ENCODE assay signal across 11 cellular contexts in genomic region chr10:124156524-124157225, GRCh38.
DNase-seq lines count a peak whose midpoint lies in the region; TF ChIP-seq lines count a peak whose summit lies in the region.
"Had no signal": no experiment of that assay in that cellular context is flagged by ENCODE, and none has a peak within 500 bp of the region (broad histone marks: within the 10 kb centered on the region; RNA-seq: fewer than 3 reads in every experiment).

No MANE protein-coding gene starts in this region.

- H3K27ac ChIP-seq in DOHH2 (ENCODE audit: low read depth, low read length) (no peak overlapping the region), PC-9 (no peak overlapping the region), left ventricle myocardium inferior (replicated peaks) (peak overlapping the region; percentile 81), trophoblast cell (ENCODE audit: low read depth, low read length) (no peak overlapping the region)
- H3K27ac ChIP-seq: suprapubic skin had no signal

- H3K79me2 ChIP-seq in DOHH2 (ENCODE audit: control insufficient read depth, low read length) (no peaks in the 10 kb centered on the region), PC-9 (ENCODE audit: low read depth) (no peaks in the 10 kb centered on the region), trophoblast cell (ENCODE audit: control insufficient read depth, insufficient read depth, low read length, poor library complexity) (no peaks in the 10 kb centered on the region)

- no peak overlapping the region for H4K12ac ChIP-seq in trophoblast cell (ENCODE audit: low read depth, low read length)

- H3K36me3 ChIP-seq in DOHH2 (ENCODE audit: control insufficient read depth, low read length) (no peaks in the 10 kb centered on the region), PC-9 (ENCODE audit: low read depth) (no peaks in the 10 kb centered on the region), left ventricle myocardium inferior (no peaks in the 10 kb centered on the region), trophoblast cell (ENCODE audit: control insufficient read depth in 1 of 2, insufficient read depth in 2 of 2, low read length in 2 of 2) (no peaks in the 10 kb centered on the region)
- H3K36me3 ChIP-seq: suprapubic skin had no signal

- peaks cover 14% of the 10 kb centered on the region for H3K79me1 ChIP-seq in trophoblast cell (ENCODE audit: low read length)

- H2BK5ac ChIP-seq in trophoblast cell (ENCODE audit: low read depth, low read length, poor library complexity), result no peak overlapping the region

- H3K9me3 ChIP-seq in DOHH2 (ENCODE audit: control insufficient read depth, insufficient read depth, low read length) (peaks cover 6% of the 10 kb centered on the region; the same call in 1 of the 2 replicates), PC-9 (ENCODE audit: insufficient read depth, low read depth) (no peaks in the 10 kb centered on the region), left ventricle myocardium inferior (replicated peaks) (no peaks in the 10 kb centered on the region), trophoblast cell (ENCODE audit: insufficient read depth, low read depth, low read length) (peaks cover 18% of the 10 kb centered on the region)
- H3K9me3 ChIP-seq: suprapubic skin had no signal

- H3K4me2 ChIP-seq in DOHH2 (ENCODE audit: low read length) (no peak overlapping the region), PC-9 (peak overlapping the region; percentile 68; the same call in 1 of the 2 replicates), trophoblast cell (ENCODE audit: low read length) (no peak overlapping the region)

- POLR2A ChIA-PET in PC-9 (lab: Charles Lee; ENCODE audit: unreplicated experiment), result interaction anchor here (0.6 kb wide), 2 partner anchors 124 to 222 kb away, joined by 3 to 6 read pairs; no protein-coding TSS in a partner anchor

- H3K27me3 ChIP-seq in DOHH2 (ENCODE audit: control insufficient read depth, low read length) (no peaks in the 10 kb centered on the region), PC-9 (ENCODE audit: insufficient read depth, low read depth) (no peaks in the 10 kb centered on the region), left ventricle myocardium inferior (ENCODE audit: low read depth) (peaks cover 18% of the 10 kb centered on the region), trophoblast cell (ENCODE audit: insufficient read depth, low read length) (peaks cover 4% of the 10 kb centered on the region)

- TF ChIP-seq CTCF in DOHH2 (IDR thresholded peaks at IDR 0.05; ENCODE audit: low read depth, low read length, poor library complexity, severe bottlenecking), result peak; percentile 47
- TF ChIP-seq CTCF in PC-9 (conservative IDR thresholded peaks at IDR 0.05), result no peak
- TF ChIP-seq CTCF in left ventricle myocardium inferior (IDR thresholded peaks at IDR 0.05; ENCODE audit: borderline replicate concordance), result no peak

- no peak overlapping the region for H3K9ac ChIP-seq in trophoblast cell (ENCODE audit: low read length)

- no peak overlapping the region for H4K8ac ChIP-seq in trophoblast cell (ENCODE audit: low read depth, low read length)

- H3K4me3 ChIP-seq in DOHH2 (ENCODE audit: low read length) (no peak overlapping the region), PC-9 (no peak overlapping the region), left ventricle myocardium inferior (peak overlapping the region; percentile 20), trophoblast cell (ENCODE audit: low read depth, low read length) (no peak overlapping the region)
- H3K4me3 ChIP-seq: suprapubic skin had no signal

- BruUV-seq in PC-9 (replicated peaks; lab: Mats Ljungman, UMichigan), result no TSS peak

- H3K9me2 ChIP-seq in DOHH2 (replicated peaks; ENCODE audit: control insufficient read depth, low read length) (no peaks in the 10 kb centered on the region), PC-9 (ENCODE audit: insufficient read depth) (no peaks in the 10 kb centered on the region)

- no peak overlapping the region for H3K4ac ChIP-seq in trophoblast cell (ENCODE audit: low read depth, low read length)

- H2BK120ac ChIP-seq in trophoblast cell (ENCODE audit: insufficient read depth, low read length, poor library complexity), result peak overlapping the region; percentile 4

- H4K91ac ChIP-seq in trophoblast cell (ENCODE audit: low read depth, low read length), result peak overlapping the region; percentile 60

- H3K4me1 ChIP-seq in DOHH2 (ENCODE audit: control insufficient read depth, low read length) (peaks cover 38% of the 10 kb centered on the region), PC-9 (replicated peaks; ENCODE audit: insufficient read depth) (peaks cover 37% of the 10 kb centered on the region), left ventricle myocardium inferior (peaks cover 44% of the 10 kb centered on the region), trophoblast cell (ENCODE audit: control insufficient read depth in 1 of 2, insufficient read depth in 2 of 2, low read length in 2 of 2) (peaks cover 21 to 43% of the 10 kb centered on the region in 2 experiments)

- no peak overlapping the region for H2AK5ac ChIP-seq in trophoblast cell (ENCODE audit: low read length)

- DNase-seq in PC-9, result no peak
- peak; percentile 29 for DNase-seq in left ventricle myocardium inferior
- DNase-seq in trophoblast cell, result no peak
- DNase-seq in NCI-H82 treated with DMSO at 0.1 percent for 48 hours (lab: John Stamatoyannopoulos, UW; ENCODE audit: unreplicated experiment), result no peak
- DNase-seq in C1 segment of cervical spinal cord (lab: John Stamatoyannopoulos, UW), result no peak
- no peak for DNase-seq in foreskin melanocyte
- no peak for DNase-seq in hippocampal formation (lab: John Stamatoyannopoulos, UW)
- DNase-seq: activated T-cell treated with anti-CD3 and anti-CD28 coated beads, Interleukin-2, amount 50 U/mL, for 4 hours; NCI-H1436 treated with DMSO at 0.1 percent for 48 hours had no signal

- H2BK12ac ChIP-seq in trophoblast cell (ENCODE audit: low read length), result no peak overlapping the region

- H3K23ac ChIP-seq in trophoblast cell (ENCODE audit: low read length), result no peak overlapping the region

- H3K14ac ChIP-seq in trophoblast cell (ENCODE audit: low read length), result no peak overlapping the region

- no CpG with 5 or more reads among the region's 15 CpGs for WGBS in trophoblast cell (ENCODE audit: extremely low coverage, insufficient coverage, insufficient read length)

- H4K20me1 ChIP-seq in DOHH2 (ENCODE audit: control insufficient read depth, insufficient read depth, low read depth, low read length) (no peaks in the 10 kb centered on the region), PC-9 (ENCODE audit: insufficient read depth) (no peaks in the 10 kb centered on the region)

- CTCF ChIA-PET in PC-9 (lab: Charles Lee), result interaction anchor here (0.6 kb wide), 1 partner anchor 831 kb away, joined by 3 read pairs; no protein-coding TSS in a partner anchor

- H3F3A ChIP-seq in DOHH2 (ENCODE audit: control insufficient read depth, insufficient read depth), result no peaks in the 10 kb centered on the region
- H3F3A ChIP-seq in PC-9 (ENCODE audit: insufficient read depth, low read depth), result peaks cover 15% of the 10 kb centered on the region; the same call in 1 of the 2 replicates

- H2AFZ ChIP-seq in PC-9, result no peak overlapping the region
- H2AFZ ChIP-seq in trophoblast cell (ENCODE audit: insufficient read depth, low read length, poor library complexity), result no peak overlapping the region

- intact Hi-C loops in PC-9 (cut with micrococcal nuclease; ENCODE audit: unreplicated experiment), result loop anchor here (10.0 kb wide), 1 partner anchor 228 kb away; no protein-coding TSS in a partner anchor
- intact Hi-C loops in left ventricle myocardium inferior (cut with micrococcal nuclease), result loop anchor here (10.0 kb wide), 1 partner anchor 68 kb away; no protein-coding TSS in a partner anchor

- no peak overlapping the region for H3K18ac ChIP-seq in trophoblast cell (ENCODE audit: low read length)
